13 cellular contexts compared by ENCODE assay signal in the genomic region with DNA sequence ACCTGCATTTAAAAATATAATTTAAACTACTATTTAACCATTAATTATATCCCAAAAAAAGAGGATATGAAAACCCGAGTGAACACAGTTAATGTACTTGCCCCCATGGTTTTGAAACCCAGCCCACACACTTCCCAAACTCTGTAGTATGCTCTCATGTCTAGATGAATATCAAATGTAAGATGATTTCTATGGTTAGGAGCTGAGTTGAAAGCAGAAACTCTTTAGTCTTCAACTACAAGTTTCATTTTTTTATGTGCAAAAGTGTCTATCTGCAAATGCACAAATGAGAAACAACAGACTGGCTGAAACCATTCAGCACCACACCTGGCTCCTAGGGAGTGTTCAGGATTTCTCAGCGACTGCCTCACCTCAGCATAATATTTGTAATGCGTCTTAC.
DNase-seq lines count a peak whose midpoint lies in the region; ATAC-seq and TF ChIP-seq lines count a peak whose summit lies in the region.
"Had no signal": no experiment of that assay in that cellular context is flagged by ENCODE, and none has a peak within 500 bp of the region (broad histone marks: within the 10 kb centered on the region; RNA-seq: fewer than 3 reads in every experiment).

No MANE protein-coding gene starts in this region.

- no peak overlapping the region for H3K4me2 ChIP-seq in PC-9
- H3K4me2 ChIP-seq: hepatocyte had no signal

- no peak overlapping the region for H2AFZ ChIP-seq in PC-9
- H2AFZ ChIP-seq: hepatocyte had no signal

- no peaks in the 10 kb centered on the region for H3K4me1 ChIP-seq in prostate gland (replicated peaks)
- H3K4me1 ChIP-seq in PC-9 (replicated peaks; ENCODE audit: insufficient read depth), result peaks cover 19% of the 10 kb centered on the region
- H3K4me1 ChIP-seq: vagina had no signal

- BruUV-seq in PC-9 (replicated peaks; lab: Mats Ljungman, UMichigan), result no TSS peak

- H3K9me3 Mint-ChIP-seq in endothelial cell (ENCODE audit: unreplicated experiment), result no peaks in the 10 kb centered on the region

- no peak for TF ChIP-seq CTCF in GM13977 (IDR thresholded peaks at IDR 0.05; ENCODE audit: extremely low read depth, insufficient read depth, missing control alignments)
- TF ChIP-seq CTCF in prostate gland (IDR thresholded peaks at IDR 0.05), result no peak
- no peak for TF ChIP-seq CTCF in PC-9 (conservative IDR thresholded peaks at IDR 0.05)
- TF ChIP-seq CTCF in endothelial cell (IDR thresholded peaks at IDR 0.05; ENCODE audit: unreplicated experiment), result no peak

- intact Hi-C loops in prostate gland (cut with DNase I), result loop anchor here (10.0 kb wide), 1 partner anchor 182 kb away; a partner anchor contains a TSS
- intact Hi-C loops in PC-9 (cut with micrococcal nuclease; ENCODE audit: unreplicated experiment), result loop anchor here (10.0 kb wide), 1 partner anchor 182 kb away; a partner anchor contains a TSS

- H3F3A ChIP-seq in PC-9 (ENCODE audit: insufficient read depth, low read depth), result 0 out of 2 replicates have a peak, but pooled peaks cover 3% of the 10 kb centered on the region

- 80% methylated on average over 3 of the region's 3 CpGs for WGBS in prostate gland

- H3K4me3 ChIP-seq in prostate gland, result no peak overlapping the region
- H3K4me3 ChIP-seq in PC-9, result no peak overlapping the region
- H3K4me3 ChIP-seq: hepatocyte, vagina had no signal

- H3K4me1 Mint-ChIP-seq in endothelial cell (ENCODE audit: unreplicated experiment), result no peaks in the 10 kb centered on the region

- no peak overlapping the region for H3K27ac Mint-ChIP-seq in endothelial cell (ENCODE audit: unreplicated experiment)

- DNase-seq in GM13977 (ENCODE audit: low spot score), result peak; percentile 32
- DNase-seq in prostate gland (ENCODE audit: low spot score), result no peak
- DNase-seq in PC-9, result no peak
- DNase-seq in HuH-7 (ENCODE audit: low spot score), result no peak
- no peak for DNase-seq in endothelial cell (ENCODE audit: low spot score)
- DNase-seq: activated CD8-positive, alpha-beta memory T cell treated with anti-CD3 and anti-CD28 coated beads, Interleukin-2, amount 50 U/mL, for 4 hours; NCI-H1930; PC-3 had no signal

- H3K9me2 ChIP-seq in PC-9 (ENCODE audit: insufficient read depth), result no peaks in the 10 kb centered on the region

- TF ChIP-seq POLR2A in prostate gland (IDR thresholded peaks at IDR 0.05), result no peak

- H3K27ac ChIP-seq in prostate gland (no peak overlapping the region), PC-9 (no peak overlapping the region)
- H3K27ac ChIP-seq: hepatocyte, vagina had no signal

- H3K79me2 ChIP-seq in PC-9 (ENCODE audit: low read depth), result no peaks in the 10 kb centered on the region
- H3K79me2 ChIP-seq: hepatocyte had no signal

- no peaks in the 10 kb centered on the region for H3K27me3 ChIP-seq in prostate gland (replicated peaks; ENCODE audit: insufficient read depth)
- no peaks in the 10 kb centered on the region for H3K27me3 ChIP-seq in PC-9 (ENCODE audit: insufficient read depth, low read depth)
- H3K27me3 ChIP-seq: hepatocyte, vagina had no signal

- in situ Hi-C loops in GM13977 (cut with MboI; ENCODE audit: low pct_unique_long_range_greater_than_20kb, low sequenced_read_pairs, unreplicated experiment), result no loop called here

- H3K9me3 ChIP-seq in prostate gland, result no peaks in the 10 kb centered on the region
- no peaks in the 10 kb centered on the region; the same call in 1 of the 2 replicates for H3K9me3 ChIP-seq in PC-9 (ENCODE audit: insufficient read depth, low read depth)
- H3K9me3 ChIP-seq: vagina had no signal

- POLR2A ChIA-PET in PC-9 (lab: Charles Lee; ENCODE audit: unreplicated experiment), result no interaction called here

- peak; percentile 44 for ATAC-seq in GM19463 (IDR thresholded peaks at IDR 0.05; ENCODE audit: unreplicated experiment)
- ATAC-seq in HG02938 (IDR thresholded peaks at IDR 0.05; ENCODE audit: unreplicated experiment), result peak; percentile 41
- peak; percentile 32 for ATAC-seq in HG03575 (IDR thresholded peaks at IDR 0.05; ENCODE audit: extremely low read depth, insufficient number of reproducible peaks, low FRiP score, unreplicated experiment)

- no peaks in the 10 kb centered on the region for H3K36me3 Mint-ChIP-seq in endothelial cell (ENCODE audit: low read depth, unreplicated experiment)

- no peak overlapping the region for H3K4me3 Mint-ChIP-seq in endothelial cell (ENCODE audit: unreplicated experiment)

- CTCF ChIA-PET in PC-9 (lab: Charles Lee), result no interaction called here

- H3K27me3 Mint-ChIP-seq in endothelial cell (ENCODE audit: unreplicated experiment), result peaks cover 5% of the 10 kb centered on the region

- no peaks in the 10 kb centered on the region for H4K20me1 ChIP-seq in PC-9 (ENCODE audit: insufficient read depth)

- H3K36me3 ChIP-seq in prostate gland (no peaks in the 10 kb centered on the region), PC-9 (ENCODE audit: low read depth) (no peaks in the 10 kb centered on the region)
- H3K36me3 ChIP-seq: vagina had no signal
